1 cellular context compared by ENCODE assay signal in genomic region chr16:10982430-10983174, GRCh38.
A peak's percentile ranks its signal among the peaks of the same experiment; 100 is the strongest.
TF ChIP-seq lines count a peak whose summit lies in the region.

No MANE protein-coding gene starts in this region.

TF ChIP-seq in GM12878, 131 proteins besides CTCF, POLR2A, EP300 and RAD21 (continued from another document):
- TF ChIP-seq, protein P1, sequence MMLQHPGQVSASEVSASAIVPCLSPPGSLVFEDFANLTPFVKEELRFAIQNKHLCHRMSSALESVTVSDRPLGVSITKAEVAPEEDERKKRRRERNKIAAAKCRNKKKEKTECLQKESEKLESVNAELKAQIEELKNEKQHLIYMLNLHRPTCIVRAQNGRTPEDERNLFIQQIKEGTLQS (IDR thresholded peaks at IDR 0.05; ENCODE audit: borderline replicate concordance, extremely low read depth, low read depth, low read length), result no peak
- no peak for TF ChIP-seq NR2C2 (IDR thresholded peaks at IDR 0.05; ENCODE audit: borderline replicate concordance, control insufficient read depth, insufficient read length, low read depth)
- TF ChIP-seq ATF7 (IDR thresholded peaks at IDR 0.05; ENCODE audit: low read depth), result no peak
- peak; percentile 24; the same call in 1 of the 2 replicates for TF ChIP-seq MTA2 (IDR thresholded peaks at IDR 0.05; ENCODE audit: low read depth)
- no peak for TF ChIP-seq SREBF2 (IDR thresholded peaks at IDR 0.05; ENCODE audit: low read length)
- TF ChIP-seq, protein P2, sequence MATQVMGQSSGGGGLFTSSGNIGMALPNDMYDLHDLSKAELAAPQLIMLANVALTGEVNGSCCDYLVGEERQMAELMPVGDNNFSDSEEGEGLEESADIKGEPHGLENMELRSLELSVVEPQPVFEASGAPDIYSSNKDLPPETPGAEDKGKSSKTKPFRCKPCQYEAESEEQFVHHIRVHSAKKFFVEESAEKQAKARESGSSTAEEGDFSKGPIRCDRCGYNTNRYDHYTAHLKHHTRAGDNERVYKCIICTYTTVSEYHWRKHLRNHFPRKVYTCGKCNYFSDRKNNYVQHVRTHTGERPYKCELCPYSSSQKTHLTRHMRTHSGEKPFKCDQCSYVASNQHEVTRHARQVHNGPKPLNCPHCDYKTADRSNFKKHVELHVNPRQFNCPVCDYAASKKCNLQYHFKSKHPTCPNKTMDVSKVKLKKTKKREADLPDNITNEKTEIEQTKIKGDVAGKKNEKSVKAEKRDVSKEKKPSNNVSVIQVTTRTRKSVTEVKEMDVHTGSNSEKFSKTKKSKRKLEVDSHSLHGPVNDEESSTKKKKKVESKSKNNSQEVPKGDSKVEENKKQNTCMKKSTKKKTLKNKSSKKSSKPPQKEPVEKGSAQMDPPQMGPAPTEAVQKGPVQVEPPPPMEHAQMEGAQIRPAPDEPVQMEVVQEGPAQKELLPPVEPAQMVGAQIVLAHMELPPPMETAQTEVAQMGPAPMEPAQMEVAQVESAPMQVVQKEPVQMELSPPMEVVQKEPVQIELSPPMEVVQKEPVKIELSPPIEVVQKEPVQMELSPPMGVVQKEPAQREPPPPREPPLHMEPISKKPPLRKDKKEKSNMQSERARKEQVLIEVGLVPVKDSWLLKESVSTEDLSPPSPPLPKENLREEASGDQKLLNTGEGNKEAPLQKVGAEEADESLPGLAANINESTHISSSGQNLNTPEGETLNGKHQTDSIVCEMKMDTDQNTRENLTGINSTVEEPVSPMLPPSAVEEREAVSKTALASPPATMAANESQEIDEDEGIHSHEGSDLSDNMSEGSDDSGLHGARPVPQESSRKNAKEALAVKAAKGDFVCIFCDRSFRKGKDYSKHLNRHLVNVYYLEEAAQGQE (IDR thresholded peaks at IDR 0.05; ENCODE audit: low read depth, low read length), result no peak
- TF ChIP-seq, protein P3, sequence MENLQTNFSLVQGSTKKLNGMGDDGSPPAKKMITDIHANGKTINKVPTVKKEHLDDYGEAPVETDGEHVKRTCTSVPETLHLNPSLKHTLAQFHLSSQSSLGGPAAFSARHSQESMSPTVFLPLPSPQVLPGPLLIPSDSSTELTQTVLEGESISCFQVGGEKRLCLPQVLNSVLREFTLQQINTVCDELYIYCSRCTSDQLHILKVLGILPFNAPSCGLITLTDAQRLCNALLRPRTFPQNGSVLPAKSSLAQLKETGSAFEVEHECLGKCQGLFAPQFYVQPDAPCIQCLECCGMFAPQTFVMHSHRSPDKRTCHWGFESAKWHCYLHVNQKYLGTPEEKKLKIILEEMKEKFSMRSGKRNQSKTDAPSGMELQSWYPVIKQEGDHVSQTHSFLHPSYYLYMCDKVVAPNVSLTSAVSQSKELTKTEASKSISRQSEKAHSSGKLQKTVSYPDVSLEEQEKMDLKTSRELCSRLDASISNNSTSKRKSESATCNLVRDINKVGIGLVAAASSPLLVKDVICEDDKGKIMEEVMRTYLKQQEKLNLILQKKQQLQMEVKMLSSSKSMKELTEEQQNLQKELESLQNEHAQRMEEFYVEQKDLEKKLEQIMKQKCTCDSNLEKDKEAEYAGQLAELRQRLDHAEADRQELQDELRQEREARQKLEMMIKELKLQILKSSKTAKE (IDR thresholded peaks at IDR 0.05; ENCODE audit: low read depth, poor library complexity, severe bottlenecking), result no peak
- TF ChIP-seq HSF1 (IDR thresholded peaks at IDR 0.05; ENCODE audit: low read depth, low read length), result no peak
- TF ChIP-seq DPF2 (IDR thresholded peaks at IDR 0.05), result no peak
- no peak for TF ChIP-seq MEF2A (IDR thresholded peaks at IDR 0.05; ENCODE audit: insufficient read depth, low read depth, low read length)
- no peak for TF ChIP-seq BACH1 (IDR thresholded peaks at IDR 0.05; ENCODE audit: borderline replicate concordance)
- TF ChIP-seq TCF3 (IDR thresholded peaks at IDR 0.05; ENCODE audit: borderline replicate concordance, insufficient read depth, low read depth, low read length), result no peak
- no peak for TF ChIP-seq IKZF1 (conservative IDR thresholded peaks at IDR 0.05)
- TF ChIP-seq ZBED1 (IDR thresholded peaks at IDR 0.05; ENCODE audit: borderline replicate concordance), result no peak
- TF ChIP-seq HDAC2 (IDR thresholded peaks at IDR 0.05), result no peak
- peak in 1 of 2 experiments; percentile 65; a peak in 1 of 4 replicates for TF ChIP-seq ETV6 (conservative IDR thresholded peaks at IDR 0.05 in 1 of 2, IDR thresholded peaks at IDR 0.05 in 1 of 2; ENCODE audit: borderline replicate concordance in 1 of 2, low read depth in 1 of 2)
- no peak for TF ChIP-seq ZNF217 (IDR thresholded peaks at IDR 0.05)
- TF ChIP-seq EED (IDR thresholded peaks at IDR 0.05; ENCODE audit: low read depth), result 0 out of 2 replicates have a peak, but pooled peaks have one; percentile 10
- no peak for TF ChIP-seq CBFB (IDR thresholded peaks at IDR 0.05; ENCODE audit: low read depth)
- TF ChIP-seq ZBTB11 (CRISPR knock-in tag; IDR thresholded peaks at IDR 0.05), result no peak
- TF ChIP-seq WRNIP1 (IDR thresholded peaks at IDR 0.05; ENCODE audit: borderline replicate concordance, low read depth, low read length), result no peak
